ENCODE assay signal across 8 cellular contexts in the genomic region with DNA sequence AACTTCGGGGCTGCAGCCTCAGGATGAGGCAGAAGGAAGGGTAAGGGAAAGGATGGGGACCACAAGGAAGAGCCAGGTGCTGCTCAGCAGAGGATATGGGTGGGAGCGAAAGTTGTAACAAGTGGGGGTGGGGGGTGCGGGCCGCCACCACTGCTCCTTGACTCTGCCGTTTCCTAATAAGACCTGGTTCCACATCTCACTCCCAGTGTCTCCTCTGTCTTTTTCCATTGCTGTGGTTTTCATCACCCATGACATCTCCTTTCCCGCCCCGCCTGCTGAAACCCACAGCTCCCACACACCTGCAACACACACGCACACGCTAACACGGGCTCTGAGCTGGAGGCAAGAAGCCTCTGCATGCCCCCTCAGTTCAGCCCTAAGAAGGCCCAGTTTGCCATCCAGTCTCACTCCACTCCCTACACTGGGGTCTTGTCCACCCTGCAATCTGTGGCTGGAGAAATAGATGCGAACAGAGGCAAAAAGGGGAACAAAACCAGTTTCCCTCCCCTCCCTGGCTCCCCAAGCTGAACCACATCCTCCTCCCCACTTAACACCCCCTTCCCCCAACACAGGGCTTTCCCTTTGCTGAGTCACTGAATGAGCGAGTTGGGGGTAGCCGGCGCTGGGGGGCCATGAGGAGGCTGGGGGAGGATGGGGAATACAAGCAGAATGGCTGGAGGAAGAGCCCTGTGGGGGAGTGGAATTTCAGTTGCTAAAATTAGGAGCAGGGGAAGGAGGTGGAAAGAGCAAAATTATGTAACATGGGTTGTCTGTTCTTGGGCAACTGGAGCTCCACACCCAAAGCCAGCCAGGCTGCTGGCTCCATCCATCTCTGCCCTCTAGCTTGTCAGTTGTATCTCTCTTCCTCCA. TPM values are rescaled to one million over a fixed set of nuclear protein-coding genes. Genes with fewer than 3 reads are reported as not detected.
DNase-seq lines count a peak whose midpoint lies in the region; ATAC-seq and TF ChIP-seq lines count a peak whose summit lies in the region.

No MANE protein-coding gene starts in this region.

- H3K4me3 Mint-ChIP-seq in activated naive CD4-positive, alpha-beta T cell treated with anti-CD3 and anti-CD28 coated beads for 36 hours, result peak overlapping the region; percentile 60
- H3K4me3 Mint-ChIP-seq in stimulated activated naive B cell treated with anti-CD40 and anti-IgM and Interleukin-4, amounts not matched to agents 10 μg/mL and 1 μg/mL and 100 μg/mL, for 72 hours, result peak overlapping the region; percentile 81 to 86

- no peak for TF ChIP-seq CTCF in PC-9 (conservative IDR thresholded peaks at IDR 0.05)

- H3K27me3 Mint-ChIP-seq in activated naive CD4-positive, alpha-beta T cell treated with anti-CD3 and anti-CD28 coated beads for 36 hours (ENCODE audit: low read depth), result no peaks in the 10 kb centered on the region
- H3K27me3 Mint-ChIP-seq in stimulated activated naive B cell treated with anti-CD40 and anti-IgM and Interleukin-4, amounts not matched to agents 10 μg/mL and 1 μg/mL and 100 μg/mL, for 72 hours, result no peaks in the 10 kb centered on the region

- H3K36me3 ChIP-seq in PC-9 (ENCODE audit: low read depth), result 0 out of 2 replicates have a peak, but pooled peaks cover 6% of the 10 kb centered on the region

- peaks cover 35% of the 10 kb centered on the region for H3K36me3 Mint-ChIP-seq in activated naive CD4-positive, alpha-beta T cell treated with anti-CD3 and anti-CD28 coated beads for 36 hours (ENCODE audit: low read depth)
- H3K36me3 Mint-ChIP-seq in stimulated activated naive B cell treated with anti-CD40 and anti-IgM and Interleukin-4, amounts not matched to agents 10 μg/mL and 1 μg/mL and 100 μg/mL, for 72 hours, result peaks cover 19 to 57% of the 10 kb centered on the region in 2 donors

- H3K27me3 ChIP-seq in PC-9 (ENCODE audit: insufficient read depth, low read depth), result no peaks in the 10 kb centered on the region

- peak; percentile 35 for TF ChIP-seq POLR2A in GM10847 (IDR thresholded peaks at IDR 0.05; ENCODE audit: extremely low read depth, insufficient read length)

- no peak overlapping the region for H2AFZ ChIP-seq in PC-9

- H3K4me3 ChIP-seq in PC-9, result no peak overlapping the region

- H3K4me1 Mint-ChIP-seq in activated naive CD4-positive, alpha-beta T cell treated with anti-CD3 and anti-CD28 coated beads for 36 hours (ENCODE audit: low read depth), result peaks cover 80% of the 10 kb centered on the region
- H3K4me1 Mint-ChIP-seq in stimulated activated naive B cell treated with anti-CD40 and anti-IgM and Interleukin-4, amounts not matched to agents 10 μg/mL and 1 μg/mL and 100 μg/mL, for 72 hours, result peaks cover 57 to 72% of the 10 kb centered on the region in 2 donors

- CTCF ChIA-PET in PC-9 (lab: Charles Lee), result interaction anchor here (0.7 kb wide), 1 partner anchor 13 kb away, joined by 5 read pairs; a partner anchor contains a TSS
- CTCF ChIA-PET in activated naive CD4-positive, alpha-beta T cell treated with anti-CD3 and anti-CD28 coated beads for 36 hours (lab: Charles Lee), result interaction anchor here (1.0 to 22.5 kb wide), 5 partner anchors 10 to 41 kb away, joined by 3 to 442 read pairs (median 11); a partner anchor contains a TSS

- H3F3A ChIP-seq in PC-9 (ENCODE audit: insufficient read depth, low read depth), result peaks cover 18% of the 10 kb centered on the region; the same call in 1 of the 2 replicates

- no peak overlapping the region for H3K4me2 ChIP-seq in PC-9

- H3K9me3 Mint-ChIP-seq in activated naive CD4-positive, alpha-beta T cell treated with anti-CD3 and anti-CD28 coated beads for 36 hours, result no peaks in the 10 kb centered on the region
- H3K9me3 Mint-ChIP-seq in stimulated activated naive B cell treated with anti-CD40 and anti-IgM and Interleukin-4, amounts not matched to agents 10 μg/mL and 1 μg/mL and 100 μg/mL, for 72 hours, result peaks cover 0 to 2% of the 10 kb centered on the region in 2 donors

- 0 out of 2 replicates have a peak, but pooled peaks cover 4% of the 10 kb centered on the region for H4K20me1 ChIP-seq in PC-9 (ENCODE audit: insufficient read depth)

- H3K4me1 ChIP-seq in PC-9 (replicated peaks; ENCODE audit: insufficient read depth), result peaks cover 15% of the 10 kb centered on the region

- no peaks in the 10 kb centered on the region for H3K9me3 ChIP-seq in PC-9 (ENCODE audit: insufficient read depth, low read depth)

- peak overlapping the region; percentile 33; the same call in 1 of the 2 replicates for H3K27ac ChIP-seq in PC-9

- BruUV-seq in PC-9 (replicated peaks; lab: Mats Ljungman, UMichigan), result no TSS peak

- no peak for DNase-seq in PC-9
- DNase-seq in activated naive CD4-positive, alpha-beta T cell treated with anti-CD3 and anti-CD28 coated beads for 36 hours, result peak; percentile 83
- DNase-seq in left colon, result peak in 1 of 2 donors; percentile 48
- peak; percentile 72 for DNase-seq in stimulated activated naive B cell treated with anti-CD40 and anti-IgM and Interleukin-4, amounts not matched to agents 10 μg/mL and 1 μg/mL and 100 μg/mL, for 72 hours
- DNase-seq in H4 (ENCODE audit: low spot score), result no peak
- no peak for DNase-seq in RKO (ENCODE audit: low spot score)

- intact Hi-C loops in PC-9 (cut with micrococcal nuclease; ENCODE audit: unreplicated experiment) (no loop called here), left colon (cut with DNase I, micrococcal nuclease) (no loop called here)
- intact Hi-C loops in activated naive CD4-positive, alpha-beta T cell treated with anti-CD3 and anti-CD28 coated beads for 36 hours (cut with micrococcal nuclease), result loop anchor here (1.0 kb wide), 1 partner anchor 13 kb away; a partner anchor contains a TSS

- peak; percentile 43 for ATAC-seq in left colon
- ATAC-seq in stimulated activated naive B cell treated with anti-CD40 and anti-IgM and Interleukin-4, amounts not matched to agents 10 μg/mL and 1 μg/mL and 100 μg/mL, for 72 hours (replicated peaks), result peak; percentile 53 to 55
- no peak for ATAC-seq in HG02642 (IDR thresholded peaks at IDR 0.05; ENCODE audit: poor library complexity, unreplicated experiment)

- H3K79me2 ChIP-seq in PC-9 (ENCODE audit: low read depth), result 0 out of 2 replicates have a peak, but pooled peaks cover 3% of the 10 kb centered on the region

- POLR2A ChIA-PET in PC-9 (lab: Charles Lee; ENCODE audit: unreplicated experiment), result interaction anchor here (0.5 kb wide), 1 partner anchor 1413 kb away, joined by 7 read pairs; no protein-coding TSS in a partner anchor

- no peaks in the 10 kb centered on the region for H3K9me2 ChIP-seq in PC-9 (ENCODE audit: insufficient read depth)

- peak overlapping the region; percentile 92 for H3K27ac Mint-ChIP-seq in activated naive CD4-positive, alpha-beta T cell treated with anti-CD3 and anti-CD28 coated beads for 36 hours
- H3K27ac Mint-ChIP-seq in stimulated activated naive B cell treated with anti-CD40 and anti-IgM and Interleukin-4, amounts not matched to agents 10 μg/mL and 1 μg/mL and 100 μg/mL, for 72 hours, result peak overlapping the region; percentile 92

RNA-seq across cellular contexts. Expression of a gene that starts 11.5 kb away (rescaled TPM):
- total RNA-seq in PC-9 (2021) (26.1 and 38.3 TPM in 2 replicates), left colon (10 to 100 TPM; 14.4 to 18.0 TPM)
- 10 to 100 TPM; 20.4 to 20.6 TPM for total RNA-seq in activated naive CD4-positive, alpha-beta T cell treated with anti-CD3 and anti-CD28 coated beads for 36 hours
- total RNA-seq in H4 (2014; rRNA removed; shearing (Covaris generic)), result 12.9 and 13.6 TPM in 2 replicates

RNA-seq across cellular contexts. Expression of a gene that starts 12.5 kb away (rescaled TPM):
- total RNA-seq in PC-9 (2021) (0.55 and 1.8 TPM in 2 replicates), left colon (under 1 TPM; 0.58 to 0.92 TPM)
- 1 to 10 TPM; 1.2 to 1.4 TPM for total RNA-seq in activated naive CD4-positive, alpha-beta T cell treated with anti-CD3 and anti-CD28 coated beads for 36 hours
- total RNA-seq in H4 (2014; rRNA removed; shearing (Covaris generic)), result 0.60 TPM in 1 of 2 replicates, not detected in the other

RNA-seq across cellular contexts. Expression of a gene that starts 13.2 kb away (rescaled TPM):
- total RNA-seq in PC-9 (2021) (not detected in 2 replicates), left colon (under 1 TPM in 1 of 2 donors, not detected in 1; 0.36 TPM)
- 100 to 1,000 TPM; 165 to 173 TPM for total RNA-seq in activated naive CD4-positive, alpha-beta T cell treated with anti-CD3 and anti-CD28 coated beads for 36 hours
- not detected in 2 replicates for total RNA-seq in H4 (2014; rRNA removed; shearing (Covaris generic))

RNA-seq across cellular contexts. Expression of a gene that starts 16.5 kb away (rescaled TPM):
- total RNA-seq in PC-9 (2021) (not detected in 2 replicates), left colon (1 to 10 TPM in 1 of 2 donors, under 1 TPM in 1; 0.27 to 1.4 TPM)
- total RNA-seq in activated naive CD4-positive, alpha-beta T cell treated with anti-CD3 and anti-CD28 coated beads for 36 hours, result 10 to 100 TPM; 31.6 to 33.2 TPM
- not detected in 2 replicates for total RNA-seq in H4 (2014; rRNA removed; shearing (Covaris generic))

RNA-seq across cellular contexts. Expression of a gene that starts 17.1 kb away (rescaled TPM):
- total RNA-seq in PC-9 (2021), result 383 and 436 TPM in 2 replicates
- 100 to 1,000 TPM; 600 to 624 TPM for total RNA-seq in activated naive CD4-positive, alpha-beta T cell treated with anti-CD3 and anti-CD28 coated beads for 36 hours
- 100 to 1,000 TPM; 221 to 269 TPM for total RNA-seq in left colon
- 580 and 595 TPM in 2 replicates for total RNA-seq in H4 (2014; rRNA removed; shearing (Covaris generic))

Comparison
In these comparisons a context has a peak if more than half of its experiments do, and no peak if none do; other contexts are left out.
1. DNase-seq: peak in activated naive CD4-positive, alpha-beta T cell treated with anti-CD3 and anti-CD28 coated beads for 36 hours (single experiment) and stimulated activated naive B cell treated with anti-CD40 and anti-IgM and Interleukin-4, amounts not matched to agents 10 μg/mL and 1 μg/mL and 100 μg/mL, for 72 hours (single experiment); none in PC-9 (0 of 2), H4 (single experiment) and RKO (single experiment).
2. RNA of a gene that starts 13.2 kb away (total RNA-seq): 165 to 173 TPM in activated naive CD4-positive, alpha-beta T cell treated with anti-CD3 and anti-CD28 coated beads for 36 hours; 0.36 TPM in left colon, not detected in PC-9 and not detected in H4; every median in the first group is over 100 times any median in the second.